In genomic region chr19:10758978-10759377, GRCh38 we compare ENCODE assay signal across 1 cellular context.
TF ChIP-seq lines count a peak whose summit lies in the region.

No MANE protein-coding gene starts in this region.

TF ChIP-seq in GM12878, 131 proteins besides CTCF, POLR2A, EP300 and RAD21:
- TF ChIP-seq E4F1 (IDR thresholded peaks at IDR 0.05; ENCODE audit: borderline replicate concordance, partially characterized antibody) = no peak
- TF ChIP-seq KAT2A (conservative IDR thresholded peaks at IDR 0.05; ENCODE audit: control insufficient read depth, low read depth, low read length) = no peak
- TF ChIP-seq MTA3 (IDR thresholded peaks at IDR 0.05; ENCODE audit: borderline replicate concordance, low read length) = 0 out of 2 replicates have a peak, but pooled peaks have one; percentile 5
- no peak for TF ChIP-seq STAT3 (IDR thresholded peaks at IDR 0.05; ENCODE audit: low read depth, low read length)
- 0 out of 2 replicates have a peak, but pooled peaks have one; percentile 29 for TF ChIP-seq ATF2 (IDR thresholded peaks at IDR 0.05; ENCODE audit: low read length)
- no peak for TF ChIP-seq NR2C2 (IDR thresholded peaks at IDR 0.05; ENCODE audit: borderline replicate concordance, control insufficient read depth, insufficient read length, low read depth)
- TF ChIP-seq YY1 (IDR thresholded peaks at IDR 0.05; ENCODE audit: low read depth, low read length) = no peak
- no peak for TF ChIP-seq PAX5 (IDR thresholded peaks at IDR 0.05; ENCODE audit: borderline replicate concordance, low read depth, low read length)
- TF ChIP-seq JUNB (IDR thresholded peaks at IDR 0.05) = no peak
- no peak for TF ChIP-seq SRF (IDR thresholded peaks at IDR 0.05; ENCODE audit: low read depth in 2 of 2, low read length in 2 of 2)
- no peak for TF ChIP-seq CUX1 (IDR thresholded peaks at IDR 0.05; ENCODE audit: insufficient replicate concordance, low read depth, low read length)
- no peak for TF ChIP-seq ZBTB33 (IDR thresholded peaks at IDR 0.05)
- no peak for TF ChIP-seq STAT1 (conservative IDR thresholded peaks at IDR 0.05)
- no peak for TF ChIP-seq IRF5 (IDR thresholded peaks at IDR 0.05; ENCODE audit: borderline replicate concordance)
- TF ChIP-seq BCLAF1 (IDR thresholded peaks at IDR 0.05) = no peak
- 0 out of 2 replicates have a peak, but pooled peaks have one; percentile 3 for TF ChIP-seq FOXM1 (IDR thresholded peaks at IDR 0.05; ENCODE audit: low read depth, low read length)
- no peak for TF ChIP-seq NRF1 (conservative IDR thresholded peaks at IDR 0.05; ENCODE audit: low read depth, low read length)
- no peak for TF ChIP-seq HDGF (IDR thresholded peaks at IDR 0.05)
- TF ChIP-seq SMAD5 (IDR thresholded peaks at IDR 0.05; ENCODE audit: low read depth) = no peak
- TF ChIP-seq CEBPB (IDR thresholded peaks at IDR 0.05; ENCODE audit: borderline replicate concordance in 1 of 2, low read depth in 2 of 2, low read length in 2 of 2) = no peak
- no peak for TF ChIP-seq SKIL (IDR thresholded peaks at IDR 0.05; ENCODE audit: low read depth, poor library complexity, severe bottlenecking)
- TF ChIP-seq HDAC2 (IDR thresholded peaks at IDR 0.05) = no peak
- TF ChIP-seq MTA2 (IDR thresholded peaks at IDR 0.05; ENCODE audit: low read depth) = no peak
TF ChIP-seq in GM12878: peak in this region for 3.
